ENCODE assay signal across 1 cellular context in genomic region chr9:13705913-13706312, GRCh38.
TF ChIP-seq lines count a peak whose summit lies in the region.

No MANE protein-coding gene starts in this region.

TF ChIP-seq in GM23338, 12 proteins besides CTCF, POLR2A, EP300 and RAD21 (continued from another document):
- no peak for TF ChIP-seq ZNF462 (CRISPR knock-in tag; IDR thresholded peaks at IDR 0.05)
- TF ChIP-seq ZNF114 (CRISPR knock-in tag; IDR thresholded peaks at IDR 0.05), result no peak
